Comparison of ENCODE assay signal across 8 cellular contexts in genomic region chr6:148760568-148761531, GRCh38. TPM values are rescaled to one million over a fixed set of nuclear protein-coding genes. Genes with fewer than 3 reads are reported as not detected.
A peak's percentile ranks its signal among the peaks of the same experiment; 100 is the strongest.
DNase-seq lines count a peak whose midpoint lies in the region; ATAC-seq, FAIRE-seq and TF ChIP-seq lines count a peak whose summit lies in the region.

No MANE protein-coding gene starts in this region.

- H3K9me3 Mint-ChIP-seq in T-helper 1 cell treated with Interleukin-12 subunit alpha and Interleukin-12 subunit beta and Interleukin-4 antibody, amounts not matched to agents 30 μg/mL and 1 μg/mL, for 36 hours: no peaks in the 10 kb centered on the region

- H3K27me3 ChIP-seq in bronchial epithelial cell (ENCODE audit: control insufficient read depth, insufficient read depth, low read length): no peaks in the 10 kb centered on the region

- no peak for FAIRE-seq in bronchial epithelial cell (lab: Jason Lieb, UNC)

- peak overlapping the region; percentile 58 for H3K27ac Mint-ChIP-seq in T-helper 1 cell treated with Interleukin-12 subunit alpha and Interleukin-12 subunit beta and Interleukin-4 antibody, amounts not matched to agents 30 μg/mL and 1 μg/mL, for 36 hours

- H3K4me1 Mint-ChIP-seq in T-helper 1 cell treated with Interleukin-12 subunit alpha and Interleukin-12 subunit beta and Interleukin-4 antibody, amounts not matched to agents 30 μg/mL and 1 μg/mL, for 36 hours (ENCODE audit: low read depth): peaks cover 22% of the 10 kb centered on the region

- in situ Hi-C loops in ACHN (cut with HindIII; ENCODE audit: low pct_ligation_motif_present, low pct_unique_long_range_greater_than_20kb, low sequenced_read_pairs): no loop called here

- DNase-seq in ACHN: peak; percentile 80
- DNase-seq in bronchial epithelial cell (ENCODE audit: low read depth): peak; percentile 61
- DNase-seq in kidney glomerular epithelial cell (lab: John Stamatoyannopoulos, UW): peak; percentile 64
- DNase-seq in stimulated activated CD4-positive, alpha-beta T cell treated with anti-CD3 and anti-CD28 coated beads, Interleukin-2, amount 100 ng/mL, for 48 hours: peak; percentile 28 to 35
- no peak for DNase-seq in HPDE6-E6E7 (ENCODE audit: extremely low spot score)

- ATAC-seq in GM19035 (IDR thresholded peaks at IDR 0.05; ENCODE audit: unreplicated experiment) (peak; percentile 33), HG03432 (IDR thresholded peaks at IDR 0.05; ENCODE audit: unreplicated experiment) (peak; percentile 41)

- no peak for TF ChIP-seq CTCF in bronchial epithelial cell (IDR thresholded peaks at IDR 0.05; ENCODE audit: insufficient read depth, low read length, severe bottlenecking)

- no peaks in the 10 kb centered on the region for H3K36me3 ChIP-seq in bronchial epithelial cell (ENCODE audit: control insufficient read depth, insufficient read depth, low read length)

- H3K36me3 Mint-ChIP-seq in T-helper 1 cell treated with Interleukin-12 subunit alpha and Interleukin-12 subunit beta and Interleukin-4 antibody, amounts not matched to agents 30 μg/mL and 1 μg/mL, for 36 hours (ENCODE audit: low read depth): no peaks in the 10 kb centered on the region

- peaks cover 83% of the 10 kb centered on the region for H3K27me3 Mint-ChIP-seq in T-helper 1 cell treated with Interleukin-12 subunit alpha and Interleukin-12 subunit beta and Interleukin-4 antibody, amounts not matched to agents 30 μg/mL and 1 μg/mL, for 36 hours (ENCODE audit: low read depth)

- H3K4me3 Mint-ChIP-seq in T-helper 1 cell treated with Interleukin-12 subunit alpha and Interleukin-12 subunit beta and Interleukin-4 antibody, amounts not matched to agents 30 μg/mL and 1 μg/mL, for 36 hours: peak overlapping the region; percentile 59

- H3K4me3 ChIP-seq in bronchial epithelial cell (ENCODE audit: low read depth, low read length): no peak overlapping the region

RNA-seq across cellular contexts. Expression of gene UST, which starts 14.0 kb away (rescaled TPM):
- total RNA-seq in bronchial epithelial cell: 18.7 and 26.9 TPM in 2 replicates
